ENCODE assay signal across 7 cellular contexts in genomic region chr1:54495954-54496353, GRCh38.
"Had no signal": no experiment of that assay in that cellular context is flagged by ENCODE, and none has a peak within 500 bp of the region (broad histone marks: within the 10 kb centered on the region; RNA-seq: fewer than 3 reads in every experiment).

No MANE protein-coding gene starts in this region.

- DNase-seq: IMR-90, KBM-7, KG1 had no signal

- ATAC-seq: HepG2 had no signal

- H3K27ac Mint-ChIP-seq: IgD-negative memory B cell had no signal

- H3K27ac ChIP-seq: HL-60 had no signal

- FAIRE-seq: HepG2, HTR-8/SVneo had no signal
